In the genomic region with DNA sequence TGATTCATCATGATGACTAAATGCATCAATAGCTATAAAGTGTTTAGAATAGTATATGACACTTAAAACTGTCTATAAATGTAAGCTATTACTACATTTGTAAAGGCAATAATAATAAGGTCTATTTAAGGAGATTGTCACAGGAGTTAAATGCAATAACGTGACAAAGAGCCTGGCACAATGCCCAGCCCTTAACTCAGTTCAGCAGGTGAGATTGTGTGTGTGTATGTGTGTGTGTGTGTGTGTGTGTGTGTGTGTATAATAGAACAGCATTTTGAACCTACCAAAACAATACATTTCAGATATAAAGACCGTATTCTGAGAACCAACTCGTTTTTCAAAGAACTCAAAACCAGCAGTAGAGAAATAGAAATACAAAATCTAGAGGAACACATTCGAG, we compare ENCODE assay signal across 18 cellular contexts.
DNase-seq lines count a peak whose midpoint lies in the region; ATAC-seq and TF ChIP-seq lines count a peak whose summit lies in the region.
"Had no signal": no experiment of that assay in that cellular context is flagged by ENCODE, and none has a peak within 500 bp of the region (broad histone marks: within the 10 kb centered on the region; RNA-seq: fewer than 3 reads in every experiment).

No MANE protein-coding gene starts in this region.

- no peak overlapping the region for H3K4me2 ChIP-seq in mammary epithelial cell (ENCODE audit: insufficient read depth, low read depth, low read length)

- no peaks in the 10 kb centered on the region for H3K79me2 ChIP-seq in mammary epithelial cell (ENCODE audit: insufficient read depth, low read length)

- 13% methylated on average over 3 of the region's 4 CpGs for WGBS in mammary epithelial cell (ENCODE audit: low coverage, missing lambda C conversion rate)

- in situ Hi-C loops in mammary epithelial cell (cut with MboI; ENCODE audit: low sequenced_read_pairs in 2 of 2) = no loop called here

- H4K20me1 ChIP-seq in mammary epithelial cell (ENCODE audit: insufficient read depth, low read length) = no peaks in the 10 kb centered on the region

- TF ChIP-seq CTCF in mammary epithelial cell (conservative IDR thresholded peaks at IDR 0.05 in 1 of 2, IDR thresholded peaks at IDR 0.05 in 1 of 2; ENCODE audit: extremely low read depth in 1 of 2, insufficient read depth in 1 of 2, low read depth in 1 of 2, low read length in 2 of 2) = no peak

- no peak for ATAC-seq in GM21367 (IDR thresholded peaks at IDR 0.05; ENCODE audit: unreplicated experiment)
- no peak for ATAC-seq in HG02840 (IDR thresholded peaks at IDR 0.05; ENCODE audit: low FRiP score, unreplicated experiment)
- ATAC-seq: activated CD8-positive, alpha-beta T cell treated with anti-CD3 and anti-CD28 coated beads, Interleukin-2, amount 10 ng/mL, durations not matched to agents 7 days and 5 days; HCT116 had no signal

- H3K4me3 ChIP-seq in mammary epithelial cell (replicated peaks in 1 of 3; ENCODE audit: insufficient read depth in 1 of 3, low read depth in 2 of 3, low read length in 3 of 3) = no peak overlapping the region
- H3K4me3 ChIP-seq: sigmoid colon, SK-N-MC had no signal

- no peak overlapping the region for H3K27ac ChIP-seq in mammary epithelial cell (ENCODE audit: insufficient read depth, low read depth, low read length)
- H3K27ac ChIP-seq: sigmoid colon, SK-N-MC had no signal

- H3K9ac ChIP-seq in mammary epithelial cell (ENCODE audit: insufficient read depth, low read length) = no peak overlapping the region

- no peak overlapping the region for H2AFZ ChIP-seq in mammary epithelial cell (ENCODE audit: low read depth, low read length)

- BruUV-seq in mammary epithelial cell (replicated peaks; lab: Mats Ljungman, UMichigan) = no TSS peak

- peaks cover 16% of the 10 kb centered on the region for H3K9me3 ChIP-seq in mammary epithelial cell (replicated peaks; ENCODE audit: insufficient read depth, low read length)
- H3K9me3 ChIP-seq: BE2C had no signal

- H3K36me3 ChIP-seq in mammary epithelial cell (ENCODE audit: insufficient read depth, low read length) = no peaks in the 10 kb centered on the region
- H3K36me3 ChIP-seq: BE2C, sigmoid colon had no signal

- no peaks in the 10 kb centered on the region for H3K4me1 ChIP-seq in mammary epithelial cell (ENCODE audit: insufficient read depth, low read length)
- H3K4me1 ChIP-seq: sigmoid colon had no signal

- DNase-seq in COR-L47 (lab: John Stamatoyannopoulos, UW) (peak; percentile 93), NCI-H1105 (lab: John Stamatoyannopoulos, UW) (peak; percentile 79), NCI-H2081 treated with DMSO at 0.1 percent for 48 hours (lab: John Stamatoyannopoulos, UW) (peak; percentile 67), NCI-H748 (lab: John Stamatoyannopoulos, UW; ENCODE audit: unreplicated experiment) (peak; percentile 95), mammary epithelial cell (no peak), mucosa of gallbladder (ENCODE audit: low spot score) (no peak)
- DNase-seq: activated CD4-positive, alpha-beta T cell treated with anti-CD3 and anti-CD28 coated beads for 1 hour; activated CD8-positive, alpha-beta T cell treated with anti-CD3 and anti-CD28 coated beads, Interleukin-2, amount 10 ng/mL, durations not matched to agents 7 days and 5 days; activated gamma-delta T cell treated with Interleukin-2 at 50 U/mL for 16 hours; activated T-cell treated with anti-CD3 and anti-CD28 coated beads, Interleukin-2, amount 50 U/mL, for 1 hour; BE2C; EL; NCI-H226; sigmoid colon had no signal

- no peaks in the 10 kb centered on the region for H3K27me3 ChIP-seq in mammary epithelial cell (ENCODE audit: insufficient read depth, low read length)
- H3K27me3 ChIP-seq: BE2C had no signal

- CTCF ChIA-PET in mammary epithelial cell (lab: Charles Lee; ENCODE audit: low non-redundant PET) = no interaction called here

- dilution Hi-C loops in mammary epithelial cell (cut with HindIII; ENCODE audit: low sequenced_read_pairs) = no loop called here

- intact Hi-C loops in mammary epithelial cell (cut with micrococcal nuclease) = no loop called here

Comparison
In these comparisons a context has a peak if more than half of its experiments do, and no peak if none do; other contexts are left out.
1. DNase-seq: peak in COR-L47 (single experiment), NCI-H1105 (single experiment), NCI-H2081 treated with DMSO at 0.1 percent for 48 hours (single experiment) and NCI-H748 (single experiment); none in mammary epithelial cell (single experiment) and mucosa of gallbladder (single experiment).